ENCODE assay signal across 32 cellular contexts in the genomic region with DNA sequence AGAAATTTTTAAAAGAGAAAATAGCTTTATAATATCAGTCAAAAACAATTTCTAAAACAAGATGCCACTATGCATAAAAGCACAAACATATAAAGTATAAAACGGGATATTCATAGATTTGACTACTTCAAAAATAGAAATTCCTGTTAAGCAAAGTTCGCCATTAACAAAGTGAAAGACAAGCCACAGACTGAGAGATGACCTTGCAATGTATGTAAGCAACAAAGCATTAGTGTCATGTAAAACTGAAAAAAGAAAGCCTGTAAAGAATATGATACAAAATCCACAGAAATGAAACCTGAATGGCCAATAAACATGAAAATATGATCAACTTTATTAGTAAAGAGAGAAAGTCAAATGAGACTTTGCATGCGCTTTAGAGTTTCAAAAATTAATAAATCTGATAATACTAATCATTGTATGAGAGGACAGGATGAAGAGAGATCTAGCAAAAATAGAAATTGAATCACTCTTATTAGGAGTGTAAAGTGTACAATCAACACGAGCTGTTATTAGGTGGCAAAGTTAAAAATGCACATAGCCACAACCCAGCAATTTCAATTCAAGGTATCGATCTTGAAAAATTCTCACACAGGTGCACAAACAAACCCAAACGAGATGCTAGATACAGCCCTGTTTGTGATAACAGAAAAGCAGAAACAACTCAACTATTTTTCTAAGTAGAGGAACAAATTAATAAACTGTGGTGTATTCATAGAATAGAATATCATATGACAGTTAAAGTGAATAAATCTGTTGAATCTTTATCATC.
"Had no signal": no experiment of that assay in that cellular context is flagged by ENCODE, and none has a peak within 500 bp of the region (broad histone marks: within the 10 kb centered on the region; RNA-seq: fewer than 3 reads in every experiment).

No MANE protein-coding gene starts in this region.

- DNase-seq: Karpas-422, NCI-H1048, NCI-H1092 treated with DMSO at 0.1 percent for 48 hours, NCI-H1105 treated with DMSO at 0.1 percent for 48 hours, NCI-H1417, NCI-H1436, NCI-H146, NCI-H1694, NCI-H187, NCI-H1930, NCI-H2029 treated with DMSO at 0.1 percent for 48 hours, NCI-H2081 treated with DMSO at 0.1 percent for 48 hours, NCI-H2107, NCI-H2171, NCI-H226, NCI-H446 treated with DMSO at 0.1 percent for 48 hours, NCI-H510A, NCI-H524, NCI-H526, NCI-H69, NCI-H748 treated with DMSO at 0.1 percent for 48 hours, NCI-H82, OCI-M1, PC-3, Peyer's patch, Right ventricle myocardium superior, RPMI8226, SHP77 treated with DMSO at 0.1 percent for 48 hours, SK-N-SH, SW 1271, T-helper 1 cell had no signal

- H3K36me3 ChIP-seq: Peyer's patch, SJSA1 had no signal

- ATAC-seq: PC-3 had no signal

- H3K27ac ChIP-seq: Peyer's patch, SJSA1 had no signal

- H3K4me1 ChIP-seq: Peyer's patch, SJSA1 had no signal

- H3K27me3 ChIP-seq: Peyer's patch, SJSA1 had no signal

- H3K4me3 ChIP-seq: Peyer's patch, SJSA1 had no signal

- H3K4me2 ChIP-seq: SK-N-SH had no signal

- H3K9me3 ChIP-seq: Peyer's patch, SJSA1, SK-N-SH had no signal

- H3K9ac ChIP-seq: SK-N-SH had no signal
